ENCODE assay signal across 33 cellular contexts in genomic region chr6:100774681-100775080, GRCh38.
DNase-seq lines count a peak whose midpoint lies in the region; ATAC-seq and TF ChIP-seq lines count a peak whose summit lies in the region.
"Had no signal": no experiment of that assay in that cellular context is flagged by ENCODE, and none has a peak within 500 bp of the region (broad histone marks: within the 10 kb centered on the region; RNA-seq: fewer than 3 reads in every experiment).

No MANE protein-coding gene starts in this region.

- no peak for TF ChIP-seq CTCF in epithelial cell of esophagus (IDR thresholded peaks at IDR 0.05; ENCODE audit: insufficient read depth, low read depth, low read length, missing control alignments)
- TF ChIP-seq CTCF in smooth muscle cell (IDR thresholded peaks at IDR 0.05; ENCODE audit: borderline replicate concordance, insufficient read depth, poor library complexity, severe bottlenecking), result no peak

- H3K9me3 Mint-ChIP-seq in activated naive CD4-positive, alpha-beta T cell treated with anti-CD3 and anti-CD28 coated beads for 36 hours, result no peaks in the 10 kb centered on the region
- H3K9me3 Mint-ChIP-seq: activated T-cell treated with anti-CD3 and anti-CD28 coated beads, Interleukin-2, amount 50 U/mL, for 4 hours; brain; CD14-positive monocyte; IgD-negative memory B cell; mesothelial cell of epicardium; naive B cell; stimulated activated naive CD8-positive, alpha-beta T cell treated with anti-CD3 and anti-CD28 coated beads, Interleukin-15, Interleukin-2, amounts not matched to agents 100 ng/mL and 50 ng/mL, for 24 hours; T-helper 1 cell treated with Interleukin-12 subunit alpha and Interleukin-12 subunit beta and Interleukin-4 antibody, amounts not matched to agents 30 μg/mL and 1 μg/mL, for 36 hours had no signal

- H3K4me3 Mint-ChIP-seq in activated naive CD4-positive, alpha-beta T cell treated with anti-CD3 and anti-CD28 coated beads for 36 hours, result no peak overlapping the region
- H3K4me3 Mint-ChIP-seq: activated T-cell treated with anti-CD3 and anti-CD28 coated beads, Interleukin-2, amount 50 U/mL, for 4 hours; brain; CD14-positive monocyte; IgD-negative memory B cell; mesothelial cell of epicardium; stimulated activated naive CD8-positive, alpha-beta T cell treated with anti-CD3 and anti-CD28 coated beads, Interleukin-15, Interleukin-2, amounts not matched to agents 100 ng/mL and 50 ng/mL, for 24 hours; T-helper 1 cell treated with Interleukin-12 subunit alpha and Interleukin-12 subunit beta and Interleukin-4 antibody, amounts not matched to agents 30 μg/mL and 1 μg/mL, for 36 hours had no signal

- H3K9ac ChIP-seq in smooth muscle cell (ENCODE audit: low read depth), result no peak overlapping the region

- H3K36me3 Mint-ChIP-seq in activated naive CD4-positive, alpha-beta T cell treated with anti-CD3 and anti-CD28 coated beads for 36 hours (ENCODE audit: low read depth), result peaks cover 9% of the 10 kb centered on the region
- H3K36me3 Mint-ChIP-seq: mesothelial cell of epicardium, naive B cell had no signal

- H3K79me2 ChIP-seq in smooth muscle cell (ENCODE audit: low read depth), result peaks cover 4% of the 10 kb centered on the region

- H2AFZ ChIP-seq in smooth muscle cell (ENCODE audit: low read depth), result no peak overlapping the region

- H3K4me1 Mint-ChIP-seq in activated naive CD4-positive, alpha-beta T cell treated with anti-CD3 and anti-CD28 coated beads for 36 hours (ENCODE audit: low read depth), result no peaks in the 10 kb centered on the region
- H3K4me1 Mint-ChIP-seq: brain, CD14-positive monocyte, naive B cell had no signal

- peak overlapping the region; percentile 24 for H3K27ac Mint-ChIP-seq in activated naive CD4-positive, alpha-beta T cell treated with anti-CD3 and anti-CD28 coated beads for 36 hours
- H3K27ac Mint-ChIP-seq: brain; CD14-positive monocyte; IgD-negative memory B cell; mesothelial cell of epicardium; naive B cell; stimulated activated naive CD8-positive, alpha-beta T cell treated with anti-CD3 and anti-CD28 coated beads, Interleukin-15, Interleukin-2, amounts not matched to agents 100 ng/mL and 50 ng/mL, for 24 hours; T-helper 1 cell treated with Interleukin-12 subunit alpha and Interleukin-12 subunit beta and Interleukin-4 antibody, amounts not matched to agents 30 μg/mL and 1 μg/mL, for 36 hours had no signal

- no peaks in the 10 kb centered on the region for H3K9me3 ChIP-seq in smooth muscle cell (replicated peaks; ENCODE audit: low read depth)
- H3K9me3 ChIP-seq: HAP-1, neutrophil, spleen, testis had no signal

- DNase-seq in activated naive CD4-positive, alpha-beta T cell treated with anti-CD3 and anti-CD28 coated beads for 36 hours, result no peak
- DNase-seq in activated naive CD4-positive, alpha-beta T cell treated with Interleukin-2 at 50 U/mL for 16 hours, result no peak
- peak; percentile 4 for DNase-seq in RKO (ENCODE audit: low spot score)
- DNase-seq in epithelial cell of esophagus (ENCODE audit: low read depth), result peak; percentile 70
- DNase-seq in smooth muscle cell (lab: John Stamatoyannopoulos, UW; ENCODE audit: unreplicated experiment), result no peak
- no peak for DNase-seq in kidney tubule cell (ENCODE audit: low spot score)
- no peak for DNase-seq in NK-92 (lab: John Stamatoyannopoulos, UW; ENCODE audit: unreplicated experiment)
- DNase-seq: activated CD4-positive, alpha-beta T cell treated with anti-CD3 and anti-CD28 coated beads, Interleukin-2, amount 50 U/mL, for 1 hour; activated CD4-positive, CD25-positive, alpha-beta regulatory T cell; activated gamma-delta T cell; activated T-cell treated with anti-CD3 and anti-CD28 coated beads, Interleukin-2, amount 50 U/mL, for 4 hours; cerebellar nuclear complex; DND-41; dorsolateral prefrontal cortex; left ventricle myocardium superior; naive B cell; NCI-H1694; NCI-H510A; right cardiac atrium; spleen; stimulated activated CD4-positive, alpha-beta T cell treated with anti-CD3 and anti-CD28 coated beads, Interleukin-2, amount 100 ng/mL, for 24 hours; testis had no signal

- H3K27me3 Mint-ChIP-seq in activated naive CD4-positive, alpha-beta T cell treated with anti-CD3 and anti-CD28 coated beads for 36 hours (ENCODE audit: low read depth), result no peaks in the 10 kb centered on the region
- H3K27me3 Mint-ChIP-seq: brain; IgD-negative memory B cell; naive B cell; stimulated activated naive CD8-positive, alpha-beta T cell treated with anti-CD3 and anti-CD28 coated beads, Interleukin-15, Interleukin-2, amounts not matched to agents 100 ng/mL and 50 ng/mL, for 24 hours had no signal

- WGBS in smooth muscle cell (ENCODE audit: low lambda C conversion rate), result 0% methylated on average over 1 of the region's 1 CpG

- ATAC-seq in GM19467 (IDR thresholded peaks at IDR 0.05; ENCODE audit: unreplicated experiment), result no peak
- ATAC-seq: activated T-cell treated with anti-CD3 and anti-CD28 coated beads, Interleukin-2, amount 50 U/mL, for 4 hours; left ventricle myocardium superior; right cardiac atrium had no signal

- H3K36me3 ChIP-seq in smooth muscle cell (ENCODE audit: low read depth), result no peaks in the 10 kb centered on the region
- H3K36me3 ChIP-seq: HAP-1, neutrophil had no signal

- no peaks in the 10 kb centered on the region for H3F3A ChIP-seq in smooth muscle cell (ENCODE audit: low read depth)

- CTCF ChIA-PET in activated naive CD4-positive, alpha-beta T cell treated with anti-CD3 and anti-CD28 coated beads for 36 hours (lab: Charles Lee), result no interaction called here

- H3K27ac ChIP-seq in smooth muscle cell (ENCODE audit: low read depth), result peak overlapping the region; percentile 17
- H3K27ac ChIP-seq: 22Rv1, dorsolateral prefrontal cortex, neutrophil, spleen, testis had no signal

- intact Hi-C loops in activated naive CD4-positive, alpha-beta T cell treated with anti-CD3 and anti-CD28 coated beads for 36 hours (cut with micrococcal nuclease), result no loop called here

- no peaks in the 10 kb centered on the region for H3K27me3 ChIP-seq in smooth muscle cell (ENCODE audit: low read depth)
- H3K27me3 ChIP-seq: dorsolateral prefrontal cortex, neutrophil, spleen, testis had no signal

- H4K20me1 ChIP-seq in smooth muscle cell (ENCODE audit: low read depth), result peaks cover 9% of the 10 kb centered on the region

- no peak overlapping the region for H3K4me3 ChIP-seq in epithelial cell of esophagus (ENCODE audit: low read length)
- no peak overlapping the region for H3K4me3 ChIP-seq in smooth muscle cell
- H3K4me3 ChIP-seq: dorsolateral prefrontal cortex, HAP-1, SK-N-MC, spleen, testis had no signal

- H3K4me2 ChIP-seq in smooth muscle cell, result no peak overlapping the region

- H3K4me1 ChIP-seq in smooth muscle cell (ENCODE audit: low read depth), result no peaks in the 10 kb centered on the region
- H3K4me1 ChIP-seq: HAP-1, spleen, testis had no signal

Comparison
In these comparisons a context has a peak if more than half of its experiments do, and no peak if none do; other contexts are left out.
1. DNase-seq: peak in RKO (single experiment) and epithelial cell of esophagus (single experiment); none in activated naive CD4-positive, alpha-beta T cell treated with anti-CD3 and anti-CD28 coated beads for 36 hours (single experiment), activated naive CD4-positive, alpha-beta T cell treated with Interleukin-2 at 50 U/mL for 16 hours (single experiment), smooth muscle cell (single experiment), kidney tubule cell (single experiment) and NK-92 (single experiment).